ENCODE assay signal across 9 cellular contexts in the genomic region with DNA sequence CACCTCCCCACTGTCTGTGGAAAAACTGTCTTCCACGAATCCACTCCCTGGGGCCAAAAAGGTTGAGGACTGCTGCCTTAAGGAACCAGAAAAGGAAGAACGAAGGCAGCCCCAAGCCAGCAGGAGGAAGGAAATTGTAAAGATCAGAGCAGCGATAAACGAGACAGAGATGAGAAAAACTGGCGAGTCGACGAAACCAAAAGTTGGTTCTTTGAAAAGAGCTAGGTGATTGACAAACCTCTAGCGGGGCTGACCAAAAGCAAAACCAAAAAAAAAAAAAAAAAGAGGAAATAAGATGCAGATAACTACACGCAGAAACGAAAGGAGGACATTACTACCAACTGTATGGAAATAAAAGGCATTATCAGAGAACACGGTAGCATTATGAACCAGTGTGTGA.
DNase-seq lines count a peak whose midpoint lies in the region; ATAC-seq and TF ChIP-seq lines count a peak whose summit lies in the region.
"Had no signal": no experiment of that assay in that cellular context is flagged by ENCODE, and none has a peak within 500 bp of the region (broad histone marks: within the 10 kb centered on the region; RNA-seq: fewer than 3 reads in every experiment).

No MANE protein-coding gene starts in this region.

- peak overlapping the region; percentile 32 for H3K4me3 Mint-ChIP-seq in stimulated activated effector memory CD8-positive, alpha-beta T cell treated with anti-CD3 and anti-CD28 coated beads, Interleukin-12 subunit alpha, Interleukin-12 subunit beta, amount 100 ng/mL, for 72 hours

- TF ChIP-seq CTCF in HL-60 (IDR thresholded peaks at IDR 0.05; ENCODE audit: insufficient read depth, low read length) (no peak), right atrium auricular region (IDR thresholded peaks at IDR 0.05) (no peak)

- peak overlapping the region; percentile 70 for H3K27ac ChIP-seq in HL-60 (replicated peaks)
- peak overlapping the region; percentile 39 to 70 for H3K27ac ChIP-seq in right atrium auricular region
- H3K27ac ChIP-seq: cardiac muscle cell had no signal

- peaks cover 6% of the 10 kb centered on the region for H3K36me3 Mint-ChIP-seq in stimulated activated effector memory CD8-positive, alpha-beta T cell treated with anti-CD3 and anti-CD28 coated beads, Interleukin-12 subunit alpha, Interleukin-12 subunit beta, amount 100 ng/mL, for 72 hours

- no peaks in the 10 kb centered on the region for H3K27me3 ChIP-seq in HL-60 (ENCODE audit: insufficient read depth, poor library complexity, severe bottlenecking)
- no peaks in the 10 kb centered on the region for H3K27me3 ChIP-seq in right atrium auricular region
- H3K27me3 ChIP-seq: cardiac muscle cell had no signal

- H3K4me1 ChIP-seq in right atrium auricular region, result peaks cover 0 to 30% of the 10 kb centered on the region in 2 donors

- intact Hi-C loops in Right ventricle myocardium superior (cut with DNase I), result no loop called here
- intact Hi-C loops in Right ventricle myocardium inferior (cut with DNase I), result no loop called here

- H3K4me3 ChIP-seq in HL-60 (replicated peaks; ENCODE audit: insufficient read depth, low read length) (no peak overlapping the region), right atrium auricular region (no peak overlapping the region)
- H3K4me3 ChIP-seq: cardiac muscle cell had no signal

- H3K4me1 Mint-ChIP-seq in stimulated activated effector memory CD8-positive, alpha-beta T cell treated with anti-CD3 and anti-CD28 coated beads, Interleukin-12 subunit alpha, Interleukin-12 subunit beta, amount 100 ng/mL, for 72 hours, result peaks cover 24% of the 10 kb centered on the region

- H3K27ac Mint-ChIP-seq in stimulated activated effector memory CD8-positive, alpha-beta T cell treated with anti-CD3 and anti-CD28 coated beads, Interleukin-12 subunit alpha, Interleukin-12 subunit beta, amount 100 ng/mL, for 72 hours, result peak overlapping the region; percentile 56

- no peaks in the 10 kb centered on the region for H3K9me3 ChIP-seq in right atrium auricular region

- no peaks in the 10 kb centered on the region for H3K9me3 Mint-ChIP-seq in stimulated activated effector memory CD8-positive, alpha-beta T cell treated with anti-CD3 and anti-CD28 coated beads, Interleukin-12 subunit alpha, Interleukin-12 subunit beta, amount 100 ng/mL, for 72 hours

- ATAC-seq in Right ventricle myocardium superior (ENCODE audit: poor library complexity) (peak; percentile 7), Right ventricle myocardium inferior (no peak), GM19023 (IDR thresholded peaks at IDR 0.05; ENCODE audit: unreplicated experiment) (no peak)
- ATAC-seq in stimulated activated effector memory CD8-positive, alpha-beta T cell treated with anti-CD3 and anti-CD28 coated beads, Interleukin-12 subunit alpha, Interleukin-12 subunit beta, amount 100 ng/mL, for 72 hours, result peak; percentile 92

- DNase-seq in Right ventricle myocardium superior (peak; percentile 29), Right ventricle myocardium inferior (ENCODE audit: missing footprints) (no peak), HL-60 (ENCODE audit: low read depth in 1 of 2, low spot score in 1 of 2) (peak; percentile 48 to 84), right atrium auricular region (ENCODE audit: low spot score) (no peak), NCI-H1694 treated with DMSO at 0.1 percent for 48 hours (lab: John Stamatoyannopoulos, UW) (no peak)
- peak; percentile 33 to 36 for DNase-seq in activated CD4-positive, alpha-beta T cell treated with anti-CD3 and anti-CD28 coated beads for 4 hours
- DNase-seq in stimulated activated effector memory CD8-positive, alpha-beta T cell treated with anti-CD3 and anti-CD28 coated beads, Interleukin-12 subunit alpha, Interleukin-12 subunit beta, amount 100 ng/mL, for 72 hours (ENCODE audit: low spot score in 2 of 2), result peak in 1 of 2 donors; percentile 77

- no peaks in the 10 kb centered on the region for H3K36me3 ChIP-seq in right atrium auricular region
- H3K36me3 ChIP-seq: cardiac muscle cell had no signal

Comparison
In these comparisons a context has a peak if more than half of its experiments do, and no peak if none do; other contexts are left out.
1. ATAC-seq: peak in Right ventricle myocardium superior (single experiment) and stimulated activated effector memory CD8-positive, alpha-beta T cell treated with anti-CD3 and anti-CD28 coated beads, Interleukin-12 subunit alpha, Interleukin-12 subunit beta, amount 100 ng/mL, for 72 hours (single experiment); none in Right ventricle myocardium inferior (single experiment) and GM19023 (single experiment).
2. DNase-seq: peak in Right ventricle myocardium superior (single experiment), HL-60 (2 of 2) and activated CD4-positive, alpha-beta T cell treated with anti-CD3 and anti-CD28 coated beads for 4 hours (2 of 2); none in Right ventricle myocardium inferior (single experiment), right atrium auricular region (single experiment) and NCI-H1694 treated with DMSO at 0.1 percent for 48 hours (single experiment).